ENCODE assay signal across 2 cellular contexts in the genomic region with DNA sequence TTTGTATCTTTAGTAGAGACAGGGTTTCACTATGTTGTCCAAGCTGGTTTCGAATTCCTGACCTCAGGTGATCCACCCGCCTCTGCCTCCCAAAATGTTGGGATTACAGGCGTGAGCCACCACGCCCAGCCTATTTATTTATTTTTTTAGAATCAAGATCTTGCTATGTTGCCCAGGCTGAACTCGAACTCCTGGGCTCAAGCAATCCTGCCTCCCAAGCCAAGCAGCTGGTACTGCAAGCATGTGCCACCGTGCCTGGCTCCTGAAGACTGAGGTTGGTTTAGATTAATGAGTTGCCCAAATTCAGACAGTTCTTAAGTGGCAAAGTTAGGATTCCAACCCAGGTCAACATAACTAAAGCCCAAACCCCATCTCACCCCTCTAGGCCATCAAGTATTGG.
TF ChIP-seq lines count a peak whose summit lies in the region.

No MANE protein-coding gene starts in this region.

TF ChIP-seq in HEK293, 187 proteins besides CTCF, POLR2A, EP300 and RAD21:
- TF ChIP-seq GLIS2 (tag by site-specific recombination; IDR thresholded peaks at IDR 0.05) (no peak), ZNF211 (tag by site-specific recombination; IDR thresholded peaks at IDR 0.05; ENCODE audit: low read depth) (no peak), ZNF660 (tag by site-specific recombination; IDR thresholded peaks at IDR 0.05) (no peak), RBAK (tag by site-specific recombination; IDR thresholded peaks at IDR 0.05) (no peak), REST (tag by site-specific recombination; IDR thresholded peaks at IDR 0.05) (no peak), PRDM2 (tag by site-specific recombination; IDR thresholded peaks at IDR 0.05; ENCODE audit: borderline replicate concordance) (no peak), KLF1 (tag by site-specific recombination; IDR thresholded peaks at IDR 0.05) (peak; percentile 60), ZNF791 (tag by site-specific recombination; IDR thresholded peaks at IDR 0.05) (no peak)
TF ChIP-seq in HEK293: peak in this region for 1.

TF ChIP-seq in GM23338, 12 proteins besides CTCF, POLR2A, EP300 and RAD21:
- TF ChIP-seq NANOG (IDR thresholded peaks at IDR 0.05; ENCODE audit: borderline replicate concordance): no peak
- TF ChIP-seq ETS1 (IDR thresholded peaks at IDR 0.05): no peak
- TF ChIP-seq ZNF462 (CRISPR knock-in tag; IDR thresholded peaks at IDR 0.05): no peak
- TF ChIP-seq STAT1 (IDR thresholded peaks at IDR 0.05; ENCODE audit: unreplicated experiment): no peak
- no peak for TF ChIP-seq REST (IDR thresholded peaks at IDR 0.05; ENCODE audit: unreplicated experiment)
- TF ChIP-seq JUNB (IDR thresholded peaks at IDR 0.05; ENCODE audit: unreplicated experiment): no peak
- no peak for TF ChIP-seq EZH2phosphoT487 (IDR thresholded peaks at IDR 0.05; ENCODE audit: unreplicated experiment)
- TF ChIP-seq ZNF114 (CRISPR knock-in tag; IDR thresholded peaks at IDR 0.05): no peak
- no peak for TF ChIP-seq CREB1 (CRISPR knock-in tag; IDR thresholded peaks at IDR 0.05; ENCODE audit: low read depth)
- TF ChIP-seq ZNF331 (CRISPR knock-in tag; IDR thresholded peaks at IDR 0.05; ENCODE audit: low read depth): no peak
